ENCODE assay signal across 13 cellular contexts in the genomic region with DNA sequence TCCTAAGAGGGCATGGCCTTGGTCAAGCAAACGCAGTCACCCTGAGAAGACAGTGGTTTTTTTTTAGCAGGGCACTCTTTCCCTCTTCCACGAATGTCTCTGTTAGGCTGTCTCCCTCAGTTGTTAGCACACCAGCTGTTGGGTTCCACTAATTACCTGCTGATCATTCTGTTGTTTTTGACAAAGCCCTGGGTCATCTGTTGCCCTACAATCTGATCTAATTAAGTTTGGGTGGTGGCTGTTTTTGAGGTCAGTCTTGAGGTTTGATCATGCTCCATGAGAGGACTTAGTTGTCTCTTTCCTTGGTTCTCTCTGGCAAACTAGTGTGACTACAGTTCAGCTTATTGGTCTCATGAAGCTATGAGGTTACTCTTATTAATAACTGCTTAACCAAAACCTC. TPM values are rescaled to one million over a fixed set of nuclear protein-coding genes. Genes with fewer than 3 reads are reported as not detected.
DNase-seq lines count a peak whose midpoint lies in the region; ATAC-seq lines count a peak whose summit lies in the region.
"Had no signal": no experiment of that assay in that cellular context is flagged by ENCODE, and none has a peak within 500 bp of the region (broad histone marks: within the 10 kb centered on the region; RNA-seq: fewer than 3 reads in every experiment).

No MANE protein-coding gene starts in this region.

- H3K4me3 ChIP-seq in right cardiac atrium (ENCODE audit: low read length): no peak overlapping the region
- H3K4me3 ChIP-seq: BLaER1 treated with 17β-estradiol and CSF1 and Interleukin-3, amounts not matched to agents 10 nM and 100 nM; GM23338 had no signal

- intact Hi-C loops in right cardiac atrium (cut with DNase I): no loop called here

- no peaks in the 10 kb centered on the region for H3K27me3 ChIP-seq in right cardiac atrium (ENCODE audit: control insufficient read depth, insufficient read depth)
- H3K27me3 ChIP-seq: BLaER1 treated with 17β-estradiol and CSF1 and Interleukin-3, amounts not matched to agents 10 nM and 100 nM had no signal

- H3K27ac Mint-ChIP-seq in T-helper 17 cell: peak overlapping the region; percentile 12
- H3K27ac Mint-ChIP-seq: CD4-positive, CD25-positive, alpha-beta regulatory T cell; GM23338 had no signal

- H3K4me1 Mint-ChIP-seq in T-helper 17 cell: peaks cover 3% of the 10 kb centered on the region

- WGBS in right cardiac atrium: 89% methylated on average over 2 of the region's 2 CpGs

- H3K36me3 Mint-ChIP-seq in T-helper 17 cell (ENCODE audit: low read depth): peaks cover 6% of the 10 kb centered on the region

- no peak overlapping the region for H3K27ac ChIP-seq in right cardiac atrium (ENCODE audit: low read length)
- H3K27ac ChIP-seq: BLaER1 treated with 17β-estradiol and CSF1 and Interleukin-3, amounts not matched to agents 10 nM and 100 nM; HL-60 had no signal

- DNase-seq in DMS 273 treated with DMSO at 0.1 percent for 48 hours (lab: John Stamatoyannopoulos, UW) (peak; percentile 52), NCI-H524 treated with DMSO at 0.1 percent for 48 hours (lab: John Stamatoyannopoulos, UW) (peak; percentile 41), T-helper 17 cell (no peak), retina (peak; percentile 3), NCI-H128 (lab: John Stamatoyannopoulos, UW; ENCODE audit: unreplicated experiment) (no peak), kidney tubule cell (ENCODE audit: low spot score) (no peak), right cardiac atrium (no peak)
- DNase-seq: ACHN; CD4-positive, CD25-positive, alpha-beta regulatory T cell; H7 had no signal

- H3K27me3 Mint-ChIP-seq in T-helper 17 cell: no peaks in the 10 kb centered on the region
- H3K27me3 Mint-ChIP-seq: CD4-positive, CD25-positive, alpha-beta regulatory T cell had no signal

- peaks cover 2% of the 10 kb centered on the region for H3K4me1 ChIP-seq in right cardiac atrium (ENCODE audit: control insufficient read depth, insufficient read depth, low read length)

- ATAC-seq in T-helper 17 cell (no peak), right cardiac atrium (no peak)
- ATAC-seq: GM23338 had no signal

- H3K9me3 ChIP-seq in T-helper 17 cell (ENCODE audit: control insufficient read depth, low read length, poor library complexity, severe bottlenecking): no peaks in the 10 kb centered on the region
- no peaks in the 10 kb centered on the region for H3K9me3 ChIP-seq in right cardiac atrium (ENCODE audit: control insufficient read depth, low read length)

- H3K4me3 Mint-ChIP-seq in T-helper 17 cell: no peak overlapping the region
- H3K4me3 Mint-ChIP-seq: CD4-positive, CD25-positive, alpha-beta regulatory T cell; GM23338 had no signal

RNA-seq across cellular contexts. Expression of a gene that starts 5.0 kb away (rescaled TPM):
- total RNA-seq in T-helper 17 cell (1 to 10 TPM; 2.4 to 2.8 TPM), right cardiac atrium (10 to 100 TPM in 3 of 4 donors, 1 to 10 TPM in 1; 8.4 to 13.8 (median 11.4) TPM)
- 6.1 TPM for polyA plus RNA-seq in right cardiac atrium

Comparison
In these comparisons a context has a peak if more than half of its experiments do, and no peak if none do; other contexts are left out.
1. DNase-seq: peak in DMS 273 treated with DMSO at 0.1 percent for 48 hours (single experiment), NCI-H524 treated with DMSO at 0.1 percent for 48 hours (single experiment) and retina (single experiment); none in T-helper 17 cell (0 of 3), NCI-H128 (single experiment), kidney tubule cell (single experiment) and right cardiac atrium (0 of 3).